Comparison of ENCODE assay signal across 11 cellular contexts in genomic region chr1:3745590-3746381, GRCh38. TPM values are rescaled to one million over a fixed set of nuclear protein-coding genes. Genes with fewer than 3 reads are reported as not detected.
DNase-seq lines count a peak whose midpoint lies in the region; TF ChIP-seq lines count a peak whose summit lies in the region.
"Had no signal": no experiment of that assay in that cellular context is flagged by ENCODE, and none has a peak within 500 bp of the region (broad histone marks: within the 10 kb centered on the region; RNA-seq: fewer than 3 reads in every experiment).

No MANE protein-coding gene starts in this region.

- H3K4me3 Mint-ChIP-seq in neural progenitor cell: peak overlapping the region; percentile 92

- H2AFZ ChIP-seq in neural progenitor cell (replicated peaks) (no peak overlapping the region), MM.1S (ENCODE audit: low read length) (no peak overlapping the region)

- H3K9me2 ChIP-seq in DOHH2 (replicated peaks; ENCODE audit: control insufficient read depth, low read length) (no peaks in the 10 kb centered on the region), MM.1S (replicated peaks; ENCODE audit: insufficient read depth, low read length) (no peaks in the 10 kb centered on the region)

- peaks cover 6% of the 10 kb centered on the region for H3K27me3 Mint-ChIP-seq in neural progenitor cell (ENCODE audit: insufficient read depth, low read depth)

- no peak overlapping the region for H3K27ac Mint-ChIP-seq in neural progenitor cell

- H4K20me1 ChIP-seq in DOHH2 (ENCODE audit: control insufficient read depth, insufficient read depth, low read depth, low read length) (peaks cover 5% of the 10 kb centered on the region; the same call in 1 of the 2 replicates), neural progenitor cell (ENCODE audit: low read depth) (peaks cover 33% of the 10 kb centered on the region), MM.1S (ENCODE audit: insufficient read depth, low read length) (no peaks in the 10 kb centered on the region)

- H3K9ac ChIP-seq in SK-N-MC (ENCODE audit: insufficient read length) (no peak overlapping the region), neural progenitor cell (peak overlapping the region; percentile 65), MM.1S (ENCODE audit: low read length) (no peak overlapping the region)

- H3K9me3 ChIP-seq in DOHH2 (ENCODE audit: control insufficient read depth, insufficient read depth, low read length) (no peaks in the 10 kb centered on the region), SK-N-MC (ENCODE audit: low read depth, low read length) (no peaks in the 10 kb centered on the region), neural progenitor cell (ENCODE audit: low read depth) (no peaks in the 10 kb centered on the region), MM.1S (replicated peaks; ENCODE audit: insufficient read depth, low read length) (no peaks in the 10 kb centered on the region)
- H3K9me3 ChIP-seq: vagina had no signal

- peaks cover 10% of the 10 kb centered on the region; the same call in 1 of the 2 replicates for H3K4me1 ChIP-seq in DOHH2 (ENCODE audit: control insufficient read depth, low read length)
- peaks cover 11% of the 10 kb centered on the region for H3K4me1 ChIP-seq in neural progenitor cell
- H3K4me1 ChIP-seq in MM.1S (ENCODE audit: low read length): peaks cover 5% of the 10 kb centered on the region; the same call in 1 of the 2 replicates

- peaks cover 16% of the 10 kb centered on the region for H3K4me1 Mint-ChIP-seq in neural progenitor cell

- peaks cover 8% of the 10 kb centered on the region for H3K36me3 Mint-ChIP-seq in neural progenitor cell

- no peak for DNase-seq in SK-N-MC (ENCODE audit: low read depth, low spot score)
- no peak for DNase-seq in epithelial cell of proximal tubule (ENCODE audit: low read depth)
- no peak for DNase-seq in neural progenitor cell (ENCODE audit: low spot score)
- DNase-seq in effector CD4-positive, alpha-beta T cell: no peak
- DNase-seq in KG1 (lab: John Stamatoyannopoulos, UW): no peak
- DNase-seq in dermis blood vessel endothelial cell: no peak
- no peak for DNase-seq in MM.1S
- DNase-seq: NCI-H1436 had no signal

- TF ChIP-seq CTCF in DOHH2 (IDR thresholded peaks at IDR 0.05; ENCODE audit: low read depth, low read length, poor library complexity, severe bottlenecking) (no peak), epithelial cell of proximal tubule (conservative IDR thresholded peaks at IDR 0.05; ENCODE audit: low read depth, low read length) (no peak), neural progenitor cell (IDR thresholded peaks at IDR 0.05) (no peak), MM.1S (IDR thresholded peaks at IDR 0.05; ENCODE audit: low read length) (no peak)

- H3K36me3 ChIP-seq in DOHH2 (ENCODE audit: control insufficient read depth, low read length) (no peaks in the 10 kb centered on the region), SK-N-MC (ENCODE audit: insufficient read depth, low read length) (no peaks in the 10 kb centered on the region; the same call in 1 of the 2 replicates), neural progenitor cell (no peaks in the 10 kb centered on the region), MM.1S (replicated peaks; ENCODE audit: insufficient read depth, low read length) (no peaks in the 10 kb centered on the region)

- H3K4me2 ChIP-seq in DOHH2 (ENCODE audit: low read length) (peak overlapping the region; percentile 68), neural progenitor cell (peak overlapping the region; percentile 95), MM.1S (ENCODE audit: low read depth, low read length) (no peak overlapping the region)

- H3K27me3 ChIP-seq in DOHH2 (ENCODE audit: control insufficient read depth, low read length) (peaks cover 6% of the 10 kb centered on the region; the same call in 1 of the 2 replicates), neural progenitor cell (peaks cover 29% of the 10 kb centered on the region), MM.1S (replicated peaks; ENCODE audit: insufficient read depth, low read length) (peaks cover 14% of the 10 kb centered on the region)
- H3K27me3 ChIP-seq: vagina had no signal

- no peak overlapping the region for H3K27ac ChIP-seq in DOHH2 (ENCODE audit: low read depth, low read length)
- no peak overlapping the region for H3K27ac ChIP-seq in SK-N-MC
- no peak overlapping the region for H3K27ac ChIP-seq in neural progenitor cell
- no peak overlapping the region for H3K27ac ChIP-seq in MM.1S (ENCODE audit: low read length)
- H3K27ac ChIP-seq: epithelial cell of prostate had no signal

- H3K4me3 ChIP-seq in DOHH2 (ENCODE audit: low read length) (peak overlapping the region; percentile 68; the same call in 1 of the 2 replicates), SK-N-MC (peak overlapping the region; percentile 83), epithelial cell of proximal tubule (ENCODE audit: low read depth, low read length) (peak overlapping the region; percentile 78), neural progenitor cell (peak overlapping the region; percentile 75), MM.1S (ENCODE audit: low read length) (no peak overlapping the region)

- no peaks in the 10 kb centered on the region for H3K9me3 Mint-ChIP-seq in neural progenitor cell

- H3F3A ChIP-seq in DOHH2 (ENCODE audit: control insufficient read depth, insufficient read depth) (no peaks in the 10 kb centered on the region), neural progenitor cell (ENCODE audit: low read depth) (no peaks in the 10 kb centered on the region), MM.1S (ENCODE audit: insufficient read depth, low read length) (no peaks in the 10 kb centered on the region)

- H3K79me2 ChIP-seq in DOHH2 (ENCODE audit: control insufficient read depth, low read length) (no peaks in the 10 kb centered on the region), neural progenitor cell (ENCODE audit: low read depth) (peaks cover 17% of the 10 kb centered on the region), MM.1S (ENCODE audit: low read length) (no peaks in the 10 kb centered on the region)

RNA-seq across cellular contexts. Expression of gene CCDC27, which starts 6.5 kb away (rescaled TPM):
- total RNA-seq in epithelial cell of proximal tubule (not detected in 2 replicates), neural progenitor cell (ENCODE audit: low replicate concordance) (not detected in 2 replicates), dermis blood vessel endothelial cell (not detected in 2 replicates)
- total RNA-seq: vagina had no signal

RNA-seq across cellular contexts. Expression of gene SMIM1, which starts 26.8 kb away (rescaled TPM):
- total RNA-seq in epithelial cell of proximal tubule (3.6 TPM in 1 of 2 replicates, not detected in the other), neural progenitor cell (ENCODE audit: low replicate concordance) (9.1 TPM in 1 of 2 replicates, not detected in the other), dermis blood vessel endothelial cell (0.56 and 1.5 TPM in 2 replicates)
- total RNA-seq: vagina had no signal

RNA-seq across cellular contexts. Expression of gene LRRC47, which starts 50.5 kb away (rescaled TPM):
- total RNA-seq in epithelial cell of proximal tubule (36.4 and 38.9 TPM in 2 replicates), neural progenitor cell (ENCODE audit: low replicate concordance) (32.5 and 51.0 TPM in 2 replicates), dermis blood vessel endothelial cell (42.2 and 50.9 TPM in 2 replicates)
